ENCODE assay signal across 8 cellular contexts in genomic region chr12:6532051-6532926, GRCh38. TPM values are rescaled to one million over a fixed set of nuclear protein-coding genes. Genes with fewer than 3 reads are reported as not detected.
DNase-seq lines count a peak whose midpoint lies in the region; ATAC-seq and TF ChIP-seq lines count a peak whose summit lies in the region.

No MANE protein-coding gene starts in this region.

- POLR2A ChIA-PET in PC-9 (lab: Charles Lee; ENCODE audit: unreplicated experiment): interaction anchor here (0.5 to 1.6 kb wide), 26 partner anchors 9 to 576 kb away, joined by 3 to 18 read pairs (median 4); partner anchors contain the start of genes LTBR, MRPL51, PTMS and VAMP1

- no peak overlapping the region for H2AFZ ChIP-seq in PC-9

- DNase-seq in Calu3 (peak; percentile 72), PC-9 (peak; percentile 96 to 98), naive B cell (peak; percentile 35)
- DNase-seq in activated T-cell treated with anti-CD3 and anti-CD28 coated beads, Interleukin-2, amount 50 U/mL, for 24 hours: peak; percentile 86
- DNase-seq in stimulated activated effector memory CD8-positive, alpha-beta T cell treated with anti-CD3 and anti-CD28 coated beads, Interleukin-12 subunit alpha, Interleukin-12 subunit beta, amount 100 ng/mL, for 72 hours (ENCODE audit: low spot score in 2 of 2): peak; percentile 65 to 88

- no peaks in the 10 kb centered on the region for H3K9me2 ChIP-seq in PC-9 (ENCODE audit: insufficient read depth)

- H3K9me3 Mint-ChIP-seq in Calu3 (ENCODE audit: low read depth, unreplicated experiment): no peaks in the 10 kb centered on the region
- H3K9me3 Mint-ChIP-seq in activated T-cell treated with anti-CD3 and anti-CD28 coated beads, Interleukin-2, amount 50 U/mL, for 24 hours: no peaks in the 10 kb centered on the region
- H3K9me3 Mint-ChIP-seq in naive B cell: no peaks in the 10 kb centered on the region
- H3K9me3 Mint-ChIP-seq in stimulated activated effector memory CD8-positive, alpha-beta T cell treated with anti-CD3 and anti-CD28 coated beads, Interleukin-12 subunit alpha, Interleukin-12 subunit beta, amount 100 ng/mL, for 72 hours: no peaks in the 10 kb centered on the region

- peaks cover 92% of the 10 kb centered on the region for H3F3A ChIP-seq in PC-9 (ENCODE audit: insufficient read depth, low read depth)

- peaks cover 50% of the 10 kb centered on the region for H3K36me3 ChIP-seq in PC-9 (ENCODE audit: low read depth)

- H3K27me3 ChIP-seq in PC-9 (ENCODE audit: insufficient read depth, low read depth): no peaks in the 10 kb centered on the region

- peaks cover 69% of the 10 kb centered on the region for H3K4me1 ChIP-seq in PC-9 (replicated peaks; ENCODE audit: insufficient read depth)

- BruUV-seq in Calu3 (replicated peaks; lab: Mats Ljungman, UMichigan): TSS peak; percentile 30
- BruUV-seq in PC-9 (replicated peaks; lab: Mats Ljungman, UMichigan): TSS peak; percentile 49

- H3K9me3 ChIP-seq in PC-9 (ENCODE audit: insufficient read depth, low read depth): no peaks in the 10 kb centered on the region

- peaks cover 26% of the 10 kb centered on the region for H4K20me1 ChIP-seq in PC-9 (ENCODE audit: insufficient read depth)

- intact Hi-C loops in Calu3 (cut with micrococcal nuclease; ENCODE audit: unreplicated experiment): loop anchor here (2.0 to 10.0 kb wide), 2 partner anchors 37 to 187 kb away; partner anchors contain the start of genes NCAPD2 and TNFRSF1A
- intact Hi-C loops in PC-9 (cut with micrococcal nuclease; ENCODE audit: unreplicated experiment): loop anchor here (1.0 to 10.0 kb wide), 7 partner anchors 8 to 547 kb away; partner anchors contain the start of gene MRPL51

- TF ChIP-seq CTCF in Calu3 (IDR thresholded peaks at IDR 0.05; ENCODE audit: unreplicated experiment) (no peak), PC-9 (conservative IDR thresholded peaks at IDR 0.05) (no peak; the same call in 1 of the 2 replicates)

- H3K4me3 ChIP-seq in PC-9: peak overlapping the region; percentile 97

- H3K27ac ChIP-seq in PC-9: peak overlapping the region; percentile 83

- peak overlapping the region; percentile 89 for H3K27ac Mint-ChIP-seq in Calu3 (ENCODE audit: unreplicated experiment)
- peak overlapping the region; percentile 99 for H3K27ac Mint-ChIP-seq in activated T-cell treated with anti-CD3 and anti-CD28 coated beads, Interleukin-2, amount 50 U/mL, for 24 hours
- H3K27ac Mint-ChIP-seq in naive B cell: peak overlapping the region in 5 of 6 donors; percentile 78 to 86 (median 85)
- H3K27ac Mint-ChIP-seq in stimulated activated effector memory CD8-positive, alpha-beta T cell treated with anti-CD3 and anti-CD28 coated beads, Interleukin-12 subunit alpha, Interleukin-12 subunit beta, amount 100 ng/mL, for 72 hours: peak overlapping the region; percentile 100

- H3K4me2 ChIP-seq in PC-9: peak overlapping the region; percentile 96

- H3K4me1 Mint-ChIP-seq in Calu3 (ENCODE audit: low read depth, unreplicated experiment): peaks cover 27% of the 10 kb centered on the region
- H3K4me1 Mint-ChIP-seq in activated T-cell treated with anti-CD3 and anti-CD28 coated beads, Interleukin-2, amount 50 U/mL, for 24 hours (ENCODE audit: low read depth): peaks cover 33% of the 10 kb centered on the region
- peaks cover 34 to 43% (median 41%) of the 10 kb centered on the region in 3 donors for H3K4me1 Mint-ChIP-seq in naive B cell
- H3K4me1 Mint-ChIP-seq in stimulated activated effector memory CD8-positive, alpha-beta T cell treated with anti-CD3 and anti-CD28 coated beads, Interleukin-12 subunit alpha, Interleukin-12 subunit beta, amount 100 ng/mL, for 72 hours: peaks cover 57% of the 10 kb centered on the region

- CTCF ChIA-PET in Calu3 (lab: Charles Lee): interaction anchor here (1.1 kb wide), 1 partner anchor 38 kb away, joined by 4 read pairs; no protein-coding TSS in a partner anchor
- CTCF ChIA-PET in PC-9 (lab: Charles Lee): interaction anchor here (0.5 to 1.0 kb wide), 8 partner anchors 22 to 544 kb away, joined by 3 to 7 read pairs (median 3); partner anchors contain the start of gene SCNN1A

- H3K27me3 Mint-ChIP-seq in Calu3 (ENCODE audit: unreplicated experiment) (no peaks in the 10 kb centered on the region), naive B cell (no peaks in the 10 kb centered on the region)
- no peaks in the 10 kb centered on the region for H3K27me3 Mint-ChIP-seq in activated T-cell treated with anti-CD3 and anti-CD28 coated beads, Interleukin-2, amount 50 U/mL, for 24 hours

- peaks cover 63% of the 10 kb centered on the region for H3K79me2 ChIP-seq in PC-9 (ENCODE audit: low read depth)

- peak; percentile 19 for ATAC-seq in HG03432 (IDR thresholded peaks at IDR 0.05; ENCODE audit: unreplicated experiment)
- ATAC-seq in esophagus mucosa: peak; percentile 26
- peak in 1 of 2 donors; percentile 25 for ATAC-seq in naive B cell (ENCODE audit: low read depth in 2 of 2)
- ATAC-seq in stimulated activated effector memory CD8-positive, alpha-beta T cell treated with anti-CD3 and anti-CD28 coated beads, Interleukin-12 subunit alpha, Interleukin-12 subunit beta, amount 100 ng/mL, for 72 hours: peak; percentile 81
- ATAC-seq in HG02938 (IDR thresholded peaks at IDR 0.05; ENCODE audit: unreplicated experiment): no peak

- peak overlapping the region; percentile 81 for H3K4me3 Mint-ChIP-seq in Calu3 (ENCODE audit: low read depth, unreplicated experiment)
- H3K4me3 Mint-ChIP-seq in activated T-cell treated with anti-CD3 and anti-CD28 coated beads, Interleukin-2, amount 50 U/mL, for 24 hours: peak overlapping the region; percentile 92
- H3K4me3 Mint-ChIP-seq in naive B cell: peak overlapping the region; percentile 55 to 98 (median 75)
- H3K4me3 Mint-ChIP-seq in stimulated activated effector memory CD8-positive, alpha-beta T cell treated with anti-CD3 and anti-CD28 coated beads, Interleukin-12 subunit alpha, Interleukin-12 subunit beta, amount 100 ng/mL, for 72 hours: peak overlapping the region; percentile 99

- peaks cover 90% of the 10 kb centered on the region for H3K36me3 Mint-ChIP-seq in Calu3 (ENCODE audit: insufficient read depth, unreplicated experiment)
- H3K36me3 Mint-ChIP-seq in activated T-cell treated with anti-CD3 and anti-CD28 coated beads, Interleukin-2, amount 50 U/mL, for 24 hours (ENCODE audit: low read depth): peaks cover 97% of the 10 kb centered on the region
- peaks cover 6 to 24% of the 10 kb centered on the region in 2 donors for H3K36me3 Mint-ChIP-seq in naive B cell
- peaks cover 100% of the 10 kb centered on the region for H3K36me3 Mint-ChIP-seq in stimulated activated effector memory CD8-positive, alpha-beta T cell treated with anti-CD3 and anti-CD28 coated beads, Interleukin-12 subunit alpha, Interleukin-12 subunit beta, amount 100 ng/mL, for 72 hours

RNA-seq across cellular contexts. Expression of gene GAPDH, which starts 2.0 kb away (rescaled TPM):
- total RNA-seq in Calu3 (2022) (2,412 and 2,552 TPM in 2 replicates), PC-9 (2021) (6,143 and 8,169 TPM in 2 replicates), esophagus mucosa (3,825 TPM)
- polyA plus RNA-seq in naive B cell (ENCODE audit: low read depth in 6 of 6): 1,000 to 10,000 TPM in 1 of 6 donors, 100 to 1,000 TPM in 5; 607 to 1,152 (median 779) TPM

RNA-seq across cellular contexts. Expression of gene IFFO1, which starts 23.6 kb away (rescaled TPM):
- total RNA-seq in Calu3 (2022) (0.76 and 1.0 TPM in 2 replicates), PC-9 (2021) (0.65 and 0.70 TPM in 2 replicates), esophagus mucosa (1.2 TPM)
- polyA plus RNA-seq in naive B cell (ENCODE audit: low read depth in 6 of 6): 10 to 100 TPM in 1 of 6 donors, 1 to 10 TPM in 5; 4.6 to 15.3 (median 6.3) TPM

RNA-seq across cellular contexts. Expression of gene NOP2, which starts 35.8 kb away (rescaled TPM):
- total RNA-seq in Calu3 (2022) (86.1 and 88.5 TPM in 2 replicates), PC-9 (2021) (97.5 and 101 TPM in 2 replicates), esophagus mucosa (30.6 TPM)
- 10 to 100 TPM; 11.7 to 27.6 (median 17.5) TPM for polyA plus RNA-seq in naive B cell (ENCODE audit: low read depth in 6 of 6)

RNA-seq across cellular contexts. Expression of gene NCAPD2, which starts 38.4 kb away (rescaled TPM):
- total RNA-seq in Calu3 (2022): 78.0 and 94.7 TPM in 2 replicates
- total RNA-seq in PC-9 (2021): 220 and 266 TPM in 2 replicates
- total RNA-seq in esophagus mucosa: 37.4 TPM
- 10 to 100 TPM; 13.3 to 25.5 (median 17.8) TPM for polyA plus RNA-seq in naive B cell (ENCODE audit: low read depth in 6 of 6)

RNA-seq across cellular contexts. Expression of gene MRPL51, which starts 39.2 kb away (rescaled TPM):
- total RNA-seq in Calu3 (2022) (213 and 220 TPM in 2 replicates), PC-9 (2021) (432 and 456 TPM in 2 replicates), esophagus mucosa (180 TPM)
- polyA plus RNA-seq in naive B cell (ENCODE audit: low read depth in 6 of 6): 100 to 1,000 TPM; 126 to 243 (median 176) TPM

Comparison
In these comparisons a context has a peak if more than half of its experiments do, and no peak if none do; other contexts are left out.
1. DNase-seq: peak in every context shown above with its lines; median percentile 97 in PC-9; 86 in activated T-cell treated with anti-CD3 and anti-CD28 coated beads, Interleukin-2, amount 50 U/mL, for 24 hours; 76 in stimulated activated effector memory CD8-positive, alpha-beta T cell treated with anti-CD3 and anti-CD28 coated beads, Interleukin-12 subunit alpha, Interleukin-12 subunit beta, amount 100 ng/mL, for 72 hours; 72 in Calu3; 35 in naive B cell.